In genomic region chrX:73849054-73849453, GRCh38 we compare ENCODE assay signal across 20 cellular contexts. TPM values are rescaled to one million over a fixed set of nuclear protein-coding genes. Genes with fewer than 3 reads are reported as not detected.
DNase-seq lines count a peak whose midpoint lies in the region; ATAC-seq and TF ChIP-seq lines count a peak whose summit lies in the region.
"Had no signal": no experiment of that assay in that cellular context is flagged by ENCODE, and none has a peak within 500 bp of the region (broad histone marks: within the 10 kb centered on the region; RNA-seq: fewer than 3 reads in every experiment).

No MANE protein-coding gene starts in this region.

- peaks cover 18% of the 10 kb centered on the region for H3K36me3 ChIP-seq in IMR-90 (ENCODE audit: control insufficient read depth, insufficient read depth, low read length)
- H3K36me3 ChIP-seq in mammary epithelial cell (ENCODE audit: insufficient read depth, low read length): no peaks in the 10 kb centered on the region
- H3K36me3 ChIP-seq in neuronal stem cell (replicated peaks in 1 of 2; ENCODE audit: control insufficient read depth in 2 of 2, insufficient read depth in 2 of 2, low read length in 2 of 2): peaks cover 0 to 61% of the 10 kb centered on the region in 2 donors
- H3K36me3 ChIP-seq: BE2C, neutrophil, tibial artery had no signal

- H2AK5ac ChIP-seq in IMR-90 (ENCODE audit: low read depth, low read length): no peak overlapping the region
- H2AK5ac ChIP-seq in neuronal stem cell (ENCODE audit: low read depth, low read length): no peak overlapping the region

- peaks cover 68% of the 10 kb centered on the region for H4K20me1 ChIP-seq in IMR-90 (ENCODE audit: insufficient read depth, low read length)
- H4K20me1 ChIP-seq in mammary epithelial cell (ENCODE audit: insufficient read depth, low read length): peaks cover 42% of the 10 kb centered on the region

- BruUV-seq in IMR-90 (replicated peaks; lab: Mats Ljungman, UMichigan) (TSS peak; percentile 4), mammary epithelial cell (replicated peaks; lab: Mats Ljungman, UMichigan) (no TSS peak)

- no peak overlapping the region for H3K27ac ChIP-seq in IMR-90 (ENCODE audit: insufficient read depth, low read length)
- H3K27ac ChIP-seq in mammary epithelial cell (ENCODE audit: insufficient read depth, low read depth, low read length): no peak overlapping the region
- no peak overlapping the region for H3K27ac ChIP-seq in neuronal stem cell (replicated peaks; ENCODE audit: low read length)
- H3K27ac ChIP-seq: neutrophil, tibial artery had no signal

- no peak overlapping the region for H3K9ac ChIP-seq in IMR-90 (ENCODE audit: low read depth, low read length)
- H3K9ac ChIP-seq in mammary epithelial cell (ENCODE audit: insufficient read depth, low read length): no peak overlapping the region
- H3K9ac ChIP-seq in neuronal stem cell (ENCODE audit: low read depth, low read length, poor library complexity): no peak overlapping the region

- H3K4me3 ChIP-seq in IMR-90 (ENCODE audit: insufficient read depth, low read depth, low read length): peak overlapping the region; percentile 37
- H3K4me3 ChIP-seq in mammary epithelial cell (replicated peaks in 1 of 3; ENCODE audit: insufficient read depth in 1 of 3, low read depth in 2 of 3, low read length in 3 of 3): peak overlapping the region; percentile 34 to 58 (median 35)
- H3K4me3 ChIP-seq in neuronal stem cell (ENCODE audit: low read length in 2 of 2): peak overlapping the region in 1 of 2 donors; percentile 70
- H3K4me3 ChIP-seq: tibial artery had no signal

- H3K79me1 ChIP-seq in IMR-90 (ENCODE audit: low read depth in 1 of 2, low read length in 2 of 2) (no peaks in the 10 kb centered on the region), neuronal stem cell (ENCODE audit: low read depth, low read length) (no peaks in the 10 kb centered on the region)

- no peak overlapping the region for H2BK5ac ChIP-seq in IMR-90 (ENCODE audit: low read depth, low read length, poor library complexity, severe bottlenecking)
- no peak overlapping the region for H2BK5ac ChIP-seq in neuronal stem cell (ENCODE audit: low read length)

- ATAC-seq in IMR-90 (ENCODE audit: low read depth): no peak
- ATAC-seq in HG02885 (IDR thresholded peaks at IDR 0.05; ENCODE audit: poor library complexity, unreplicated experiment): no peak
- no peak for ATAC-seq in HG03460 (IDR thresholded peaks at IDR 0.05; ENCODE audit: unreplicated experiment)
- no peak for ATAC-seq in HG03025 (IDR thresholded peaks at IDR 0.05; ENCODE audit: low FRiP score, unreplicated experiment)
- ATAC-seq: activated CD8-positive, alpha-beta memory T cell treated with anti-CD3 and anti-CD28 coated beads, Interleukin-2, amount 10 ng/mL, durations not matched to agents 7 days and 5 days had no signal

- POLR2A ChIA-PET in IMR-90 (lab: Charles Lee; ENCODE audit: unreplicated experiment): no interaction called here

- H4K5ac ChIP-seq in IMR-90 (ENCODE audit: low read depth, low read length): no peak overlapping the region

- H3K14ac ChIP-seq in IMR-90 (replicated peaks; ENCODE audit: low read depth, low read length): no peak overlapping the region
- H3K14ac ChIP-seq in neuronal stem cell (ENCODE audit: low read length): no peak overlapping the region

- no peak overlapping the region for H2BK20ac ChIP-seq in IMR-90 (ENCODE audit: low read depth, low read length)

- no peak overlapping the region for H2BK12ac ChIP-seq in neuronal stem cell (ENCODE audit: low read length)

- dilution Hi-C loops in IMR-90 (cut with HindIII; ENCODE audit: low sequenced_read_pairs, unreplicated experiment) (no loop called here), mammary epithelial cell (cut with HindIII; ENCODE audit: low sequenced_read_pairs) (no loop called here)

- TF ChIP-seq CTCF in IMR-90 (conservative IDR thresholded peaks at IDR 0.05; ENCODE audit: low read depth, low read length) (no peak), mammary epithelial cell (conservative IDR thresholded peaks at IDR 0.05 in 1 of 2, IDR thresholded peaks at IDR 0.05 in 1 of 2; ENCODE audit: extremely low read depth in 1 of 2, insufficient read depth in 1 of 2, low read depth in 1 of 2, low read length in 2 of 2) (no peak)

- no peak overlapping the region for H4K91ac ChIP-seq in IMR-90 (ENCODE audit: insufficient read depth, low read depth, low read length)
- H4K91ac ChIP-seq in neuronal stem cell (ENCODE audit: low read depth, low read length, poor library complexity): no peak overlapping the region

- H4K8ac ChIP-seq in IMR-90 (ENCODE audit: low read depth in 2 of 2, low read length in 2 of 2): no peak overlapping the region
- no peak overlapping the region for H4K8ac ChIP-seq in neuronal stem cell (ENCODE audit: low read depth, low read length)

- in situ Hi-C loops in IMR-90 (cut with MboI; ENCODE audit: low sequenced_read_pairs) (no loop called here), mammary epithelial cell (cut with MboI; ENCODE audit: low sequenced_read_pairs in 2 of 2) (no loop called here)

- no peak for TF ChIP-seq POLR2A in IMR-90 (IDR thresholded peaks at IDR 0.05; ENCODE audit: low read depth, low read length)

- H2BK120ac ChIP-seq in IMR-90 (ENCODE audit: low read depth, low read length) (no peak overlapping the region), neuronal stem cell (ENCODE audit: low read depth, low read length) (no peak overlapping the region)

- H3K23ac ChIP-seq in IMR-90 (ENCODE audit: low read depth, low read length) (no peak overlapping the region; the same call in 1 of the 2 replicates), neuronal stem cell (ENCODE audit: low read depth, low read length, poor library complexity) (no peak overlapping the region)

- intact Hi-C loops in IMR-90 (cut with micrococcal nuclease) (no loop called here), mammary epithelial cell (cut with micrococcal nuclease) (no loop called here)

- H3K9me3 ChIP-seq in IMR-90 (ENCODE audit: control insufficient read depth, insufficient read depth, low read length) (no peaks in the 10 kb centered on the region), mammary epithelial cell (replicated peaks; ENCODE audit: insufficient read depth, low read length) (no peaks in the 10 kb centered on the region), neuronal stem cell (replicated peaks in 1 of 2; ENCODE audit: control insufficient read depth in 2 of 2, insufficient read depth in 1 of 2, low read depth in 1 of 2, low read length in 2 of 2) (no peaks in the 10 kb centered on the region)
- H3K9me3 ChIP-seq: BE2C, neutrophil, tibial artery had no signal

- H2AFZ ChIP-seq in IMR-90 (replicated peaks; ENCODE audit: low read length, poor library complexity) (no peak overlapping the region), mammary epithelial cell (ENCODE audit: low read depth, low read length) (no peak overlapping the region), neuronal stem cell (ENCODE audit: low read length) (no peak overlapping the region)

- H3K79me2 ChIP-seq in mammary epithelial cell (ENCODE audit: insufficient read depth, low read length): peaks cover 76% of the 10 kb centered on the region

- no peaks in the 10 kb centered on the region for H3K4me1 ChIP-seq in IMR-90 (ENCODE audit: control insufficient read depth, insufficient read depth, low read length)
- H3K4me1 ChIP-seq in mammary epithelial cell (ENCODE audit: insufficient read depth, low read length): no peaks in the 10 kb centered on the region
- H3K4me1 ChIP-seq in neuronal stem cell (ENCODE audit: control insufficient read depth in 2 of 2, insufficient read depth in 1 of 2, low read depth in 1 of 2, low read length in 2 of 2): peaks cover 0 to 12% of the 10 kb centered on the region in 2 donors
- H3K4me1 ChIP-seq: BE2C had no signal

- H3K27me3 ChIP-seq in IMR-90 (ENCODE audit: control insufficient read depth, insufficient read depth, low read length): no peaks in the 10 kb centered on the region
- H3K27me3 ChIP-seq in mammary epithelial cell (ENCODE audit: insufficient read depth, low read length): no peaks in the 10 kb centered on the region
- no peaks in the 10 kb centered on the region for H3K27me3 ChIP-seq in neuronal stem cell (ENCODE audit: control insufficient read depth in 3 of 3, insufficient read depth in 3 of 3, low read depth in 1 of 3, low read length in 3 of 3)
- H3K27me3 ChIP-seq: BE2C, neutrophil, tibial artery had no signal

- no CpG with 5 or more reads among the region's 5 CpGs for WGBS in IMR-90 (ENCODE audit: extremely low coverage in 2 of 2, insufficient read length in 1 of 2), 2 experiments
- WGBS in mammary epithelial cell (ENCODE audit: low coverage, missing lambda C conversion rate): 38% methylated on average over 4 of the region's 5 CpGs
- WGBS in neuronal stem cell (ENCODE audit: extremely low coverage in 2 of 2, insufficient read length in 2 of 2, insufficient replicate concordance in 1 of 2), 2 donors: no CpG with 5 or more reads among the region's 5 CpGs

- H2BK15ac ChIP-seq in IMR-90 (ENCODE audit: low read depth, low read length) (no peak overlapping the region), neuronal stem cell (ENCODE audit: low read length) (no peak overlapping the region)

- H3K4ac ChIP-seq in IMR-90 (ENCODE audit: low read depth, low read length): no peak overlapping the region
- no peak overlapping the region for H3K4ac ChIP-seq in neuronal stem cell (ENCODE audit: low read length)

- DNase-seq in COR-L47 (lab: John Stamatoyannopoulos, UW) (peak; percentile 74), IMR-90 (no peak), mammary epithelial cell (no peak), neuronal stem cell (ENCODE audit: low spot score) (peak; percentile 37), middle frontal gyrus (ENCODE audit: extremely low spot score, low spot score) (no peak)
- DNase-seq: activated CD4-positive, alpha-beta T cell treated with anti-CD3 and anti-CD28 coated beads for 1 hour; activated CD8-positive, alpha-beta memory T cell treated with anti-CD3 and anti-CD28 coated beads, Interleukin-2, amount 10 ng/mL, durations not matched to agents 7 days and 5 days; BE2C; cortex of kidney; DMS153; NCI-H187; NCI-H446; SHP77 treated with DMSO at 0.1 percent for 48 hours; stimulated activated CD4-positive, alpha-beta T cell treated with anti-CD3 and anti-CD28 coated beads, Interleukin-4, amount 100 ng/mL, for 4 hours; tibial artery had no signal

- peaks cover 18% of the 10 kb centered on the region for H3K9me1 ChIP-seq in IMR-90 (ENCODE audit: insufficient read depth, low read length)

- no peak for TF ChIP-seq RAD21 in IMR-90 (IDR thresholded peaks at IDR 0.05; ENCODE audit: low read length)

- no peak overlapping the region for H3K56ac ChIP-seq in IMR-90 (ENCODE audit: extremely low read depth, insufficient read depth, low read length)

- H3K18ac ChIP-seq in IMR-90 (ENCODE audit: low read depth, low read length) (no peak overlapping the region), neuronal stem cell (ENCODE audit: low read length) (no peak overlapping the region)

- no peak overlapping the region for H2AK9ac ChIP-seq in IMR-90 (replicated peaks; ENCODE audit: low read depth, low read length, poor library complexity)

- H3K4me2 ChIP-seq in IMR-90 (ENCODE audit: low read depth, low read length) (peak overlapping the region; percentile 88), mammary epithelial cell (ENCODE audit: insufficient read depth, low read depth, low read length) (peak overlapping the region; percentile 78), neuronal stem cell (ENCODE audit: insufficient read depth, low read length, poor library complexity, severe bottlenecking) (no peak overlapping the region)

- CTCF ChIA-PET in IMR-90 (lab: Yijun Ruan, JAX): no interaction called here
- CTCF ChIA-PET in mammary epithelial cell (lab: Charles Lee; ENCODE audit: low non-redundant PET): no interaction called here

RNA-seq across cellular contexts. Expression of gene XIST, which starts 3.5 kb away (rescaled TPM):
- total RNA-seq in IMR-90 (2012; rRNA removed) (48.9 and 75.5 TPM in 2 replicates), mammary epithelial cell (100 to 1,000 TPM in 1 of 2 donors, 10 to 100 TPM in 1; 71.2 to 163 TPM)
- polyA plus RNA-seq in IMR-90 (2012; rRNA removed) (127 and 159 TPM in 2 replicates), mammary epithelial cell (33.7 TPM)
- 0.30 and 1.1 TPM in 2 replicates for polyA plus RNA-seq in IMR-90 (2012; cell fraction: cytosol; rRNA removed)
- 251 and 1,714 TPM in 2 replicates for polyA plus RNA-seq in IMR-90 (2012; cell fraction: nucleus; rRNA removed; ENCODE audit: low replicate concordance)
- polyA minus RNA-seq in mammary epithelial cell: 80.4 TPM
- 0.03 TPM for polyA plus RNA-seq in neuronal stem cell (2013, experiment 1 of 2)
- polyA plus RNA-seq in neuronal stem cell (2013, experiment 2 of 2): under 0.01 TPM
- total RNA-seq: activated CD8-positive, alpha-beta memory T cell treated with anti-CD3 and anti-CD28 coated beads, Interleukin-2, amount 10 ng/mL, durations not matched to agents 7 days and 5 days; astrocyte had no signal

Comparison
In these comparisons a context has a peak if more than half of its experiments do, and no peak if none do; other contexts are left out.
1. DNase-seq: peak in COR-L47 (single experiment) and neuronal stem cell (single experiment); none in IMR-90 (single experiment), mammary epithelial cell (single experiment) and middle frontal gyrus (single experiment).